ENCODE assay signal across 1 cellular context in the genomic region with DNA sequence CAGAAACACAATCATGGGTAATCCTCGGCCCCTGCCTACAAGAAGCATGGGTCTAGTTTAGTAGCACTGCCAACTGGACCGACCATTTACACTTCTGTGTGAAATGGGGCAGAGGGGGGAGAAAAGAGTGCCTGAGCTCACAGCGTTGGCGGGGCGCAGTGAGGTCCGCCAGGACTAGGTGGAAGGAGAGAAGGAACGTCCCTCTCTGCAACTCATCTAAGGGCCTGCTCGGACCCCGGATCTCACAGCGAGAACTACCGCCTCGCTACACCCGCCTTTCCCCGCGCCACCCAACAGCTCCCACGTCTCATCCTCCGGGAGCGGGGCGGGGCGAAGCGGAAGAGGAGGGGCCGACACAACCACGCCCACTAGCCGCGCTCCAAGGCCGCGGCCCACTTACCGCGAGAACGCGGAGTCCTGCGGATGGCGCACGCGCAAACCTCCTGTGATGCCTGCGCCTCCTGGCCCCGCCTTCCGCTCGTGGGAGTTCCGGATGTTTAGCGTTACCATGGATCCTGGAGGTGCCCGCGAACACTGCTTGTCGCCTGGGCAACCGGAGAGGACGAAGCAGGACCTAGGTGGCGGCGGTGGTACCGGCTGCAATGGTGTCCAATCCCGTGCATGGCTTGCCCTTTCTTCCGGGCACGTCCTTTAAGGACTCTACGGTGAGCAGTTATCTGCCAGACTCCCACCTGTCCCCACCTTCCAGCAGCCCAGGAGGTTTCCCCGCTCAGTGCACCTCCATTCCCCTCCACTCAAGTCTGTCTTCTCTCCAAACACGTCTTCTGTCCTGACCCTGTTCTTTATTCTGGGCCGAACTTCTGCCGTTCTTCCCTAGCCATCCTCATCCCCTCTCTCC.
TF ChIP-seq lines count a peak whose summit lies in the region.

A gene with protein sequence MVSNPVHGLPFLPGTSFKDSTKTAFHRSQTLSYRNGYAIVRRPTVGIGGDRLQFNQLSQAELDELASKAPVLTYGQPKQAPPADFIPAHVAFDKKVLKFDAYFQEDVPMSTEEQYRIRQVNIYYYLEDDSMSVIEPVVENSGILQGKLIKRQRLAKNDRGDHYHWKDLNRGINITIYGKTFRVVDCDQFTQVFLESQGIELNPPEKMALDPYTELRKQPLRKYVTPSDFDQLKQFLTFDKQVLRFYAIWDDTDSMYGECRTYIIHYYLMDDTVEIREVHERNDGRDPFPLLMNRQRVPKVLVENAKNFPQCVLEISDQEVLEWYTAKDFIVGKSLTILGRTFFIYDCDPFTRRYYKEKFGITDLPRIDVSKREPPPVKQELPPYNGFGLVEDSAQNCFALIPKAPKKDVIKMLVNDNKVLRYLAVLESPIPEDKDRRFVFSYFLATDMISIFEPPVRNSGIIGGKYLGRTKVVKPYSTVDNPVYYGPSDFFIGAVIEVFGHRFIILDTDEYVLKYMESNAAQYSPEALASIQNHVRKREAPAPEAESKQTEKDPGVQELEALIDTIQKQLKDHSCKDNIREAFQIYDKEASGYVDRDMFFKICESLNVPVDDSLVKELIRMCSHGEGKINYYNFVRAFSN (plus strand): TSS at position 534 of the 859 bp plus-strand sequence. CDS start 69 bp downstream, at position 603.

TF ChIP-seq in HepG2, 621 proteins besides CTCF, POLR2A, EP300 and RAD21 (continued from another document and continues in another):
- TF ChIP-seq PAXIP1 (CRISPR knock-in tag; conservative IDR thresholded peaks at IDR 0.05) (peak; percentile 63), CBX1 (IDR thresholded peaks at IDR 0.05; ENCODE audit: low read depth) (no peak), ZNF564 (CRISPR knock-in tag; IDR thresholded peaks at IDR 0.05) (no peak), HDAC2 (CRISPR knock-in tag; IDR thresholded peaks at IDR 0.05) (peak; percentile 81), GFI1 (CRISPR knock-in tag; IDR thresholded peaks at IDR 0.05; ENCODE audit: borderline replicate concordance) (no peak; the same call in 1 of the 2 replicates), ZBTB37 (CRISPR knock-in tag; IDR thresholded peaks at IDR 0.05) (no peak), NR2F2 (IDR thresholded peaks at IDR 0.05; ENCODE audit: borderline replicate concordance, low read depth) (no peak), ZNF567 (CRISPR knock-in tag; IDR thresholded peaks at IDR 0.05; ENCODE audit: borderline replicate concordance) (peak; percentile 65; the same call in 1 of the 2 replicates), ZNF792 (CRISPR knock-in tag; IDR thresholded peaks at IDR 0.05) (peak; percentile 59; the same call in 1 of the 2 replicates), HNRNPH1 (optimal IDR thresholded peaks at IDR 0.05; ENCODE audit: low read depth, low read length) (peak; percentile 97), ISL2 (CRISPR knock-in tag; IDR thresholded peaks at IDR 0.05) (no peak; the same call in none of the 2 replicates), GATAD2A (CRISPR knock-in tag; IDR thresholded peaks at IDR 0.05) (peak; percentile 59), BATF2 (CRISPR knock-in tag; IDR thresholded peaks at IDR 0.05) (peak; percentile 59), ZNF292 (CRISPR knock-in tag; IDR thresholded peaks at IDR 0.05; ENCODE audit: borderline replicate concordance, low read depth) (peak; percentile 70; the same call in 1 of the 2 replicates), HMGXB3 (CRISPR knock-in tag; IDR thresholded peaks at IDR 0.05; ENCODE audit: borderline replicate concordance) (peak; percentile 90; the same call in 1 of the 2 replicates), ZNF431 (CRISPR knock-in tag; IDR thresholded peaks at IDR 0.05; ENCODE audit: borderline replicate concordance, low read depth) (no peak), RARA (CRISPR knock-in tag; IDR thresholded peaks at IDR 0.05) (no peak), SMAD9 (CRISPR knock-in tag; IDR thresholded peaks at IDR 0.05) (peak; percentile 75; the same call in 1 of the 2 replicates), ZNF800 (CRISPR knock-in tag; IDR thresholded peaks at IDR 0.05) (0 out of 2 replicates have a peak, but pooled peaks have one; percentile 69), ZKSCAN1 (IDR thresholded peaks at IDR 0.05; ENCODE audit: low read length) (no peak)
- TF ChIP-seq, protein P1, sequence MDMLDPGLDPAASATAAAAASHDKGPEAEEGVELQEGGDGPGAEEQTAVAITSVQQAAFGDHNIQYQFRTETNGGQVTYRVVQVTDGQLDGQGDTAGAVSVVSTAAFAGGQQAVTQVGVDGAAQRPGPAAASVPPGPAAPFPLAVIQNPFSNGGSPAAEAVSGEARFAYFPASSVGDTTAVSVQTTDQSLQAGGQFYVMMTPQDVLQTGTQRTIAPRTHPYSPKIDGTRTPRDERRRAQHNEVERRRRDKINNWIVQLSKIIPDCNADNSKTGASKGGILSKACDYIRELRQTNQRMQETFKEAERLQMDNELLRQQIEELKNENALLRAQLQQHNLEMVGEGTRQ (IDR thresholded peaks at IDR 0.05; ENCODE audit: low read depth, low read length): no peak
- TF ChIP-seq, protein P1 (CRISPR knock-in tag; IDR thresholded peaks at IDR 0.05; ENCODE audit: borderline replicate concordance): no peak
- TF ChIP-seq, protein P2, sequence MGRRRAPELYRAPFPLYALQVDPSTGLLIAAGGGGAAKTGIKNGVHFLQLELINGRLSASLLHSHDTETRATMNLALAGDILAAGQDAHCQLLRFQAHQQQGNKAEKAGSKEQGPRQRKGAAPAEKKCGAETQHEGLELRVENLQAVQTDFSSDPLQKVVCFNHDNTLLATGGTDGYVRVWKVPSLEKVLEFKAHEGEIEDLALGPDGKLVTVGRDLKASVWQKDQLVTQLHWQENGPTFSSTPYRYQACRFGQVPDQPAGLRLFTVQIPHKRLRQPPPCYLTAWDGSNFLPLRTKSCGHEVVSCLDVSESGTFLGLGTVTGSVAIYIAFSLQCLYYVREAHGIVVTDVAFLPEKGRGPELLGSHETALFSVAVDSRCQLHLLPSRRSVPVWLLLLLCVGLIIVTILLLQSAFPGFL (CRISPR knock-in tag; IDR thresholded peaks at IDR 0.05): no peak
- TF ChIP-seq, protein P3, sequence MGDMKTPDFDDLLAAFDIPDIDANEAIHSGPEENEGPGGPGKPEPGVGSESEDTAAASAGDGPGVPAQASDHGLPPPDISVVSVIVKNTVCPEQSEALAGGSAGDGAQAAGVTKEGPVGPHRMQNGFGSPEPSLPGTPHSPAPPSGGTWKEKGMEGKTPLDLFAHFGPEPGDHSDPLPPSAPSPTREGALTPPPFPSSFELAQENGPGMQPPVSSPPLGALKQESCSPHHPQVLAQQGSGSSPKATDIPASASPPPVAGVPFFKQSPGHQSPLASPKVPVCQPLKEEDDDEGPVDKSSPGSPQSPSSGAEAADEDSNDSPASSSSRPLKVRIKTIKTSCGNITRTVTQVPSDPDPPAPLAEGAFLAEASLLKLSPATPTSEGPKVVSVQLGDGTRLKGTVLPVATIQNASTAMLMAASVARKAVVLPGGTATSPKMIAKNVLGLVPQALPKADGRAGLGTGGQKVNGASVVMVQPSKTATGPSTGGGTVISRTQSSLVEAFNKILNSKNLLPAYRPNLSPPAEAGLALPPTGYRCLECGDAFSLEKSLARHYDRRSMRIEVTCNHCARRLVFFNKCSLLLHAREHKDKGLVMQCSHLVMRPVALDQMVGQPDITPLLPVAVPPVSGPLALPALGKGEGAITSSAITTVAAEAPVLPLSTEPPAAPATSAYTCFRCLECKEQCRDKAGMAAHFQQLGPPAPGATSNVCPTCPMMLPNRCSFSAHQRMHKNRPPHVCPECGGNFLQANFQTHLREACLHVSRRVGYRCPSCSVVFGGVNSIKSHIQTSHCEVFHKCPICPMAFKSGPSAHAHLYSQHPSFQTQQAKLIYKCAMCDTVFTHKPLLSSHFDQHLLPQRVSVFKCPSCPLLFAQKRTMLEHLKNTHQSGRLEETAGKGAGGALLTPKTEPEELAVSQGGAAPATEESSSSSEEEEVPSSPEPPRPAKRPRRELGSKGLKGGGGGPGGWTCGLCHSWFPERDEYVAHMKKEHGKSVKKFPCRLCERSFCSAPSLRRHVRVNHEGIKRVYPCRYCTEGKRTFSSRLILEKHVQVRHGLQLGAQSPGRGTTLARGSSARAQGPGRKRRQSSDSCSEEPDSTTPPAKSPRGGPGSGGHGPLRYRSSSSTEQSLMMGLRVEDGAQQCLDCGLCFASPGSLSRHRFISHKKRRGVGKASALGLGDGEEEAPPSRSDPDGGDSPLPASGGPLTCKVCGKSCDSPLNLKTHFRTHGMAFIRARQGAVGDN (CRISPR knock-in tag; IDR thresholded peaks at IDR 0.05): peak; percentile 95
